25 cellular contexts compared by ENCODE assay signal in the genomic region with DNA sequence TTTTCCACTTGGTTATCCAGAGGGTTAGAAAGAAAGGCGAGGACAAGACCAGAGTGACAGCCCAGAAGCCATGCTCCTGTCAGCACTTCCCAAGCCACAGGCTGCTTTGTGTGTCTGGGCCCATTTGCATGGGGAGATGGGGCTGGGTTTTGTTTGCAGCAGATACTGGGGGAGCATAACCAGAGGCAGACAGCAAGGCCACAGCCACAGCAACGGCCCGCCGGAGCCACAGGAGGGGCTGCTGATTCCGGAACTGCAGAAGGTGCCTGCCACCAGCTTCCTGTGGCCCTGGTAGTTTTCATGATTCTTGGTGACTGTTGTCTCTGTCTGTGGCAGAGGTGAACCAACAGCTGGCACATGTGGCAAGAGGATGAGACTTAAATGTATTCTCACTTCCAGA.
DNase-seq lines count a peak whose midpoint lies in the region; TF ChIP-seq lines count a peak whose summit lies in the region.
"Had no signal": no experiment of that assay in that cellular context is flagged by ENCODE, and none has a peak within 500 bp of the region (broad histone marks: within the 10 kb centered on the region; RNA-seq: fewer than 3 reads in every experiment).

No MANE protein-coding gene starts in this region.

- no peak overlapping the region for H2BK5ac ChIP-seq in mesendoderm (ENCODE audit: low read length)

- CTCF ChIA-PET in activated CD4-positive, alpha-beta memory T cell treated with anti-CD3 and anti-CD28 coated beads, Interleukin-2, amount 10 ng/mL, durations not matched to agents 7 days and 5 days (lab: Charles Lee), result no interaction called here
- CTCF ChIA-PET in activated CD4-positive, alpha-beta memory T cell treated with anti-CD3 and anti-CD28 coated beads for 36 hours (lab: Charles Lee), result no interaction called here

- H3K9me3 Mint-ChIP-seq in activated CD4-positive, alpha-beta memory T cell treated with anti-CD3 and anti-CD28 coated beads, Interleukin-2, amount 10 ng/mL, durations not matched to agents 7 days and 5 days, result peaks cover 15% of the 10 kb centered on the region
- peaks cover 4% of the 10 kb centered on the region for H3K9me3 Mint-ChIP-seq in activated CD4-positive, alpha-beta memory T cell treated with anti-CD3 and anti-CD28 coated beads for 36 hours
- H3K9me3 Mint-ChIP-seq in type B pancreatic cell, result peaks cover 6% of the 10 kb centered on the region

- no CpG with 5 or more reads among the region's 5 CpGs for WGBS in mesendoderm (ENCODE audit: extremely low coverage, insufficient coverage, low lambda C conversion rate)

- no peak overlapping the region for H3K4ac ChIP-seq in mesendoderm (ENCODE audit: low read depth, low read length)

- no peak overlapping the region for H3K27ac Mint-ChIP-seq in activated CD4-positive, alpha-beta memory T cell treated with anti-CD3 and anti-CD28 coated beads, Interleukin-2, amount 10 ng/mL, durations not matched to agents 7 days and 5 days
- no peak overlapping the region for H3K27ac Mint-ChIP-seq in activated CD4-positive, alpha-beta memory T cell treated with anti-CD3 and anti-CD28 coated beads for 36 hours
- no peak overlapping the region for H3K27ac Mint-ChIP-seq in type B pancreatic cell
- H3K27ac Mint-ChIP-seq: CD4-positive, CD25-positive, alpha-beta regulatory T cell; endodermal cell; stimulated activated memory B cell treated with anti-CD40 and anti-IgM and Interleukin-4, amounts not matched to agents 10 μg/mL and 1 μg/mL and 100 μg/mL, for 72 hours; T-helper 1 cell treated with Interleukin-12 subunit alpha and Interleukin-12 subunit beta and Interleukin-4 antibody, amounts not matched to agents 30 μg/mL and 1 μg/mL, for 36 hours had no signal

- H2AK5ac ChIP-seq in mesendoderm (ENCODE audit: low read length), result no peak overlapping the region

- no peaks in the 10 kb centered on the region for H3K27me3 Mint-ChIP-seq in activated CD4-positive, alpha-beta memory T cell treated with anti-CD3 and anti-CD28 coated beads, Interleukin-2, amount 10 ng/mL, durations not matched to agents 7 days and 5 days
- H3K27me3 Mint-ChIP-seq in activated CD4-positive, alpha-beta memory T cell treated with anti-CD3 and anti-CD28 coated beads for 36 hours, result peaks cover 5% of the 10 kb centered on the region
- peaks cover 7% of the 10 kb centered on the region for H3K27me3 Mint-ChIP-seq in type B pancreatic cell
- H3K27me3 Mint-ChIP-seq: CD4-positive, CD25-positive, alpha-beta regulatory T cell; memory B cell had no signal

- no peak overlapping the region for H3K56ac ChIP-seq in mesendoderm (ENCODE audit: low read length)

- H2BK15ac ChIP-seq in mesendoderm (replicated peaks; ENCODE audit: low read depth), result no peak overlapping the region

- peak; percentile 16 for DNase-seq in activated CD4-positive, alpha-beta memory T cell treated with anti-CD3 and anti-CD28 coated beads, Interleukin-2, amount 10 ng/mL, durations not matched to agents 7 days and 5 days
- DNase-seq in activated CD4-positive, alpha-beta memory T cell treated with anti-CD3 and anti-CD28 coated beads for 36 hours, result no peak
- DNase-seq in NCI-H526 treated with DMSO at 0.1 percent for 48 hours (lab: John Stamatoyannopoulos, UW) (peak; percentile 27), mucosa of gallbladder (ENCODE audit: low spot score) (peak; percentile 9), type B pancreatic cell (ENCODE audit: extremely low spot score, unreplicated experiment) (peak; percentile 43), RKO (ENCODE audit: low spot score) (no peak), mesendoderm (no peak), brain microvascular endothelial cell (no peak)
- DNase-seq: activated effector memory CD4-positive, alpha-beta T cell treated with Interleukin-2 at 50 U/mL for 16 hours; activated T-cell treated with anti-CD3 and anti-CD28 coated beads, Interleukin-2, amount 50 U/mL, for 1 hour; caudate nucleus; CD4-positive, CD25-positive, alpha-beta regulatory T cell; endodermal cell; left lung; NCI-H1048; NCI-H774; nucleus accumbens; SK-N-SH; stimulated activated CD4-positive, alpha-beta T cell treated with anti-CD3 and anti-CD28 coated beads, Interleukin-4, amount 100 ng/mL, for 4 hours; upper lobe of left lung had no signal

- intact Hi-C loops in activated CD4-positive, alpha-beta memory T cell treated with anti-CD3 and anti-CD28 coated beads for 36 hours (cut with micrococcal nuclease), result no loop called here

- no peaks in the 10 kb centered on the region for H3K4me1 Mint-ChIP-seq in activated CD4-positive, alpha-beta memory T cell treated with anti-CD3 and anti-CD28 coated beads, Interleukin-2, amount 10 ng/mL, durations not matched to agents 7 days and 5 days
- H3K4me1 Mint-ChIP-seq in activated CD4-positive, alpha-beta memory T cell treated with anti-CD3 and anti-CD28 coated beads for 36 hours (ENCODE audit: low read depth), result no peaks in the 10 kb centered on the region
- no peaks in the 10 kb centered on the region for H3K4me1 Mint-ChIP-seq in type B pancreatic cell (ENCODE audit: unreplicated experiment)
- H3K4me1 Mint-ChIP-seq: CD4-positive, CD25-positive, alpha-beta regulatory T cell; endodermal cell; stimulated activated memory B cell treated with anti-CD40 and anti-IgM and Interleukin-4, amounts not matched to agents 10 μg/mL and 1 μg/mL and 100 μg/mL, for 72 hours had no signal

- H3K23ac ChIP-seq in mesendoderm (ENCODE audit: low read length), result no peak overlapping the region

- no peaks in the 10 kb centered on the region for H3K79me1 ChIP-seq in mesendoderm (ENCODE audit: low read length)

- no peaks in the 10 kb centered on the region for H3K4me1 ChIP-seq in mesendoderm (ENCODE audit: control insufficient read depth, low read depth, low read length)
- H3K4me1 ChIP-seq: A549, left lung, prostate gland had no signal

- in situ Hi-C loops in brain microvascular endothelial cell (cut with HindIII; ENCODE audit: low pct_ligation_motif_present, low sequenced_read_pairs), result no loop called here

- H4K8ac ChIP-seq in mesendoderm (ENCODE audit: low read depth, low read length), result no peak overlapping the region

- POLR2A ChIA-PET in activated CD4-positive, alpha-beta memory T cell treated with anti-CD3 and anti-CD28 coated beads, Interleukin-2, amount 10 ng/mL, durations not matched to agents 7 days and 5 days (lab: Charles Lee), result no interaction called here
- POLR2A ChIA-PET in activated CD4-positive, alpha-beta memory T cell treated with anti-CD3 and anti-CD28 coated beads for 36 hours (lab: Charles Lee), result no interaction called here

- H4K5ac ChIP-seq in mesendoderm (ENCODE audit: low read length), result no peak overlapping the region

- H3K27ac ChIP-seq in mesendoderm (ENCODE audit: low read depth, low read length), result no peak overlapping the region
- H3K27ac ChIP-seq in brain microvascular endothelial cell, result no peak overlapping the region
- H3K27ac ChIP-seq: A549, left lung, prostate gland, upper lobe of left lung had no signal

- H3K4me3 Mint-ChIP-seq in activated CD4-positive, alpha-beta memory T cell treated with anti-CD3 and anti-CD28 coated beads, Interleukin-2, amount 10 ng/mL, durations not matched to agents 7 days and 5 days, result no peak overlapping the region
- H3K4me3 Mint-ChIP-seq in activated CD4-positive, alpha-beta memory T cell treated with anti-CD3 and anti-CD28 coated beads for 36 hours, result no peak overlapping the region
- no peak overlapping the region for H3K4me3 Mint-ChIP-seq in type B pancreatic cell
- H3K4me3 Mint-ChIP-seq: CD4-positive, CD25-positive, alpha-beta regulatory T cell; endodermal cell; memory B cell; stimulated activated memory B cell treated with anti-CD40 and anti-IgM and Interleukin-4, amounts not matched to agents 10 μg/mL and 1 μg/mL and 100 μg/mL, for 72 hours; T-helper 1 cell treated with Interleukin-12 subunit alpha and Interleukin-12 subunit beta and Interleukin-4 antibody, amounts not matched to agents 30 μg/mL and 1 μg/mL, for 36 hours had no signal

- H3K79me2 ChIP-seq in mesendoderm (ENCODE audit: control insufficient read depth, insufficient read depth, low read length), result no peaks in the 10 kb centered on the region

- H3K27me3 ChIP-seq in mesendoderm (ENCODE audit: insufficient read depth, low read length, poor library complexity) (no peaks in the 10 kb centered on the region), brain microvascular endothelial cell (replicated peaks) (no peaks in the 10 kb centered on the region)
- H3K27me3 ChIP-seq: upper lobe of left lung had no signal

- no peak overlapping the region for H3K18ac ChIP-seq in mesendoderm (ENCODE audit: low read length)

- TF ChIP-seq CTCF in type B pancreatic cell (conservative IDR thresholded peaks at IDR 0.05) (no peak), brain microvascular endothelial cell (IDR thresholded peaks at IDR 0.05; ENCODE audit: low read depth, low read length, missing control alignments) (no peak)

- no peak overlapping the region for H3K4me2 ChIP-seq in mesendoderm (ENCODE audit: low read length)
- H3K4me2 ChIP-seq: A549, SK-N-SH had no signal

- H2BK120ac ChIP-seq in mesendoderm (ENCODE audit: low read depth, low read length), result no peak overlapping the region

- H3K4me3 ChIP-seq in mesendoderm (ENCODE audit: low read length) (no peak overlapping the region), brain microvascular endothelial cell (ENCODE audit: low read depth, low read length) (no peak overlapping the region)
- H3K4me3 ChIP-seq: A549, left lung, prostate gland, upper lobe of left lung had no signal

- H3K9ac ChIP-seq in mesendoderm (ENCODE audit: low read length), result no peak overlapping the region
- H3K9ac ChIP-seq: SK-N-SH had no signal

- no peaks in the 10 kb centered on the region for H3K36me3 ChIP-seq in mesendoderm (ENCODE audit: control insufficient read depth, insufficient read depth, low read length)
- no peaks in the 10 kb centered on the region for H3K36me3 ChIP-seq in brain microvascular endothelial cell (replicated peaks)
- H3K36me3 ChIP-seq: left lung, prostate gland, upper lobe of left lung had no signal

- H3K36me3 Mint-ChIP-seq in activated CD4-positive, alpha-beta memory T cell treated with anti-CD3 and anti-CD28 coated beads, Interleukin-2, amount 10 ng/mL, durations not matched to agents 7 days and 5 days (ENCODE audit: low read depth), result peaks cover 3% of the 10 kb centered on the region
- no peaks in the 10 kb centered on the region for H3K36me3 Mint-ChIP-seq in activated CD4-positive, alpha-beta memory T cell treated with anti-CD3 and anti-CD28 coated beads for 36 hours
- no peaks in the 10 kb centered on the region for H3K36me3 Mint-ChIP-seq in type B pancreatic cell
- H3K36me3 Mint-ChIP-seq: memory B cell; stimulated activated memory B cell treated with anti-CD40 and anti-IgM and Interleukin-4, amounts not matched to agents 10 μg/mL and 1 μg/mL and 100 μg/mL, for 72 hours had no signal

Comparison
In these comparisons a context has a peak if more than half of its experiments do, and no peak if none do; other contexts are left out.
1. DNase-seq: peak in activated CD4-positive, alpha-beta memory T cell treated with anti-CD3 and anti-CD28 coated beads, Interleukin-2, amount 10 ng/mL, durations not matched to agents 7 days and 5 days (single experiment), NCI-H526 treated with DMSO at 0.1 percent for 48 hours (single experiment), mucosa of gallbladder (single experiment) and type B pancreatic cell (single experiment); none in activated CD4-positive, alpha-beta memory T cell treated with anti-CD3 and anti-CD28 coated beads for 36 hours (single experiment), RKO (single experiment), mesendoderm (single experiment) and brain microvascular endothelial cell (single experiment).